In genomic region chr1:246382589-246382988, GRCh38 we compare ENCODE assay signal across 25 cellular contexts.
"Had no signal": no experiment of that assay in that cellular context is flagged by ENCODE, and none has a peak within 500 bp of the region (broad histone marks: within the 10 kb centered on the region; RNA-seq: fewer than 3 reads in every experiment).

No MANE protein-coding gene starts in this region.

- H3K27me3 ChIP-seq: dorsolateral prefrontal cortex, esophagus muscularis mucosa, gastroesophageal sphincter, neural progenitor cell, pancreas, stomach, transverse colon had no signal

- H3K4me3 ChIP-seq: dorsolateral prefrontal cortex, esophagus muscularis mucosa, gastroesophageal sphincter, lung, neural progenitor cell, pancreas, smooth muscle cell, stomach, thoracic aorta, transverse colon had no signal

- H3K9me3 Mint-ChIP-seq: central memory CD8-positive, alpha-beta T cell; immature natural killer cell; neural progenitor cell; stimulated activated effector memory CD8-positive, alpha-beta T cell treated with anti-CD3 and anti-CD28 coated beads, Interleukin-12 subunit alpha, Interleukin-12 subunit beta, amount 100 ng/mL, for 72 hours had no signal

- H3K4me2 ChIP-seq: neural progenitor cell, smooth muscle cell had no signal

- H3K27ac ChIP-seq: dorsolateral prefrontal cortex, esophagus muscularis mucosa, gastroesophageal sphincter, neural progenitor cell, pancreas, stomach, thoracic aorta, transverse colon had no signal

- H3K36me3 ChIP-seq: esophagus muscularis mucosa, gastroesophageal sphincter, neural progenitor cell, pancreas, stomach, thoracic aorta, transverse colon had no signal

- H3K36me3 Mint-ChIP-seq: immature natural killer cell; neural progenitor cell; stimulated activated effector memory CD8-positive, alpha-beta T cell treated with anti-CD3 and anti-CD28 coated beads, Interleukin-12 subunit alpha, Interleukin-12 subunit beta, amount 100 ng/mL, for 72 hours had no signal

- H3K27ac Mint-ChIP-seq: immature natural killer cell; neural progenitor cell; progenitor cell of endocrine pancreas; stimulated activated effector memory CD8-positive, alpha-beta T cell treated with anti-CD3 and anti-CD28 coated beads, Interleukin-12 subunit alpha, Interleukin-12 subunit beta, amount 100 ng/mL, for 72 hours had no signal

- H3K9me3 ChIP-seq: esophagus muscularis mucosa, gastroesophageal sphincter, pancreas, stomach, thoracic aorta, transverse colon had no signal

- H3K9ac ChIP-seq: neural progenitor cell had no signal

- FAIRE-seq: pancreas had no signal

- ATAC-seq: gastroesophageal sphincter; left colon; left ventricle myocardium superior; naive thymus-derived CD8-positive, alpha-beta T cell; pancreas had no signal

- H2AFZ ChIP-seq: neural progenitor cell had no signal

- DNase-seq: cortex of kidney; dorsolateral prefrontal cortex; effector CD8-positive, alpha-beta T cell; glutamatergic neuron; immature natural killer cell; left colon; left ventricle myocardium superior; mesendoderm; naive thymus-derived CD8-positive, alpha-beta T cell; occipital lobe; stimulated activated CD4-positive, alpha-beta T cell treated with anti-CD3 and anti-CD28 coated beads, Interleukin-4, amount 100 ng/mL, for 1 hour; stimulated activated CD8-positive, alpha-beta memory T cell treated with anti-CD3 and anti-CD28 coated beads, Interleukin-4, amount 100 ng/mL, for 48 hours; stomach; substantia nigra; transverse colon had no signal

- H3K4me1 ChIP-seq: esophagus muscularis mucosa, gastroesophageal sphincter, neural progenitor cell, pancreas, transverse colon had no signal
